Comparison of ENCODE assay signal across 20 cellular contexts in the genomic region with DNA sequence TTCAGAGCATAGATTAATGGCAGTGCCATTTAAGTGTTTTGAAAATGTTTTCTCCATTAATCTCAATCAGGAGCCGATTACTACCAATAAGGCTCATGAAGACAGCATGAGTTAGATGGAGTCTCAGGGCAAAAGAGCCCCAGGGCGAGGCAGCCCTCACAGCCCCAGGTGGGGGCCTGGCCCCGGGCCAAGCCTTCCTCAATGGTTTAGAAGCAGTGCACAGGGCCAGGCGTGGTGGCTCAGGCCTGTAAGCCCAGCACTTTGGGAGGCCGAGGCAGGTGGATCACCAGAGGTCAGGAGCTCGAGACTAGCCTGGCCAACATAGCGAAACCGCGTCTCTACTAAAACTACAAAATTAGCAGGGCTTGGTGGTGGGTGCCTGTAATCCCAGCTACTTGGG.
DNase-seq lines count a peak whose midpoint lies in the region; ATAC-seq, FAIRE-seq and TF ChIP-seq lines count a peak whose summit lies in the region.
"Had no signal": no experiment of that assay in that cellular context is flagged by ENCODE, and none has a peak within 500 bp of the region (broad histone marks: within the 10 kb centered on the region; RNA-seq: fewer than 3 reads in every experiment).

No MANE protein-coding gene starts in this region.

- FAIRE-seq in HTR-8/SVneo (lab: Jason Lieb, UNC), result no peak
- FAIRE-seq: D721Med had no signal

- TF ChIP-seq CTCF in WTC11 (IDR thresholded peaks at IDR 0.05) (no peak), ovary (IDR thresholded peaks at IDR 0.05) (no peak), BE2C (IDR thresholded peaks at IDR 0.05; ENCODE audit: low read depth, low read length) (no peak)

- H3K4me3 ChIP-seq in right cardiac atrium (ENCODE audit: low read length) (no peak overlapping the region), ovary (no peak overlapping the region), aorta (ENCODE audit: low read length in 2 of 2) (no peak overlapping the region), BE2C (ENCODE audit: low read depth, low read length) (no peak overlapping the region)
- H3K4me3 ChIP-seq: GM23248, MG63, PC-9 had no signal

- H3K9me3 Mint-ChIP-seq in WTC11, result peaks cover 21% of the 10 kb centered on the region

- peak; percentile 17 for DNase-seq in left cardiac atrium
- DNase-seq in right cardiac atrium, result no peak
- DNase-seq in WTC11 (ENCODE audit: low spot score), result peak; percentile 3
- peak in 3 of 5 donors; percentile 10 to 28 (median 14) for DNase-seq in ovary
- DNase-seq in aorta, result peak; percentile 28 to 70
- no peak for DNase-seq in NCI-H2171 (lab: John Stamatoyannopoulos, UW)
- DNase-seq in HTR-8/SVneo (ENCODE audit: insufficient read length, low spot score), result no peak
- DNase-seq in BE2C, result no peak
- DNase-seq: CD4-positive, alpha-beta memory T cell; DMS79 treated with DMSO at 0.1 percent for 48 hours; GDM1; GM23248; MG63; NCI-H1105; NCI-H2029 treated with DMSO at 0.1 percent for 48 hours; PC-9; Right ventricle myocardium superior; SK-N-SH had no signal

- H3K27ac Mint-ChIP-seq in WTC11, result no peak overlapping the region
- H3K27ac Mint-ChIP-seq: CD4-positive, alpha-beta memory T cell had no signal

- H3K36me3 ChIP-seq in ovary (no peaks in the 10 kb centered on the region), aorta (ENCODE audit: control insufficient read depth in 1 of 2, insufficient read depth in 2 of 2, low read length in 1 of 2) (no peaks in the 10 kb centered on the region), BE2C (no peaks in the 10 kb centered on the region)
- H3K36me3 ChIP-seq: MG63 had no signal

- POLR2A ChIA-PET in WTC11 (lab: Charles Lee), result no interaction called here

- peaks cover 3% of the 10 kb centered on the region; the same call in 1 of the 2 replicates for H3K4me1 Mint-ChIP-seq in WTC11
- H3K4me1 Mint-ChIP-seq: CD4-positive, alpha-beta memory T cell had no signal

- no peaks in the 10 kb centered on the region for H3K4me1 ChIP-seq in right cardiac atrium (ENCODE audit: control insufficient read depth, insufficient read depth, low read length)
- H3K4me1 ChIP-seq in ovary (ENCODE audit: insufficient read depth), result no peaks in the 10 kb centered on the region
- no peaks in the 10 kb centered on the region for H3K4me1 ChIP-seq in aorta (ENCODE audit: control insufficient read depth in 1 of 2, insufficient read depth in 2 of 2, low read length in 2 of 2)
- no peaks in the 10 kb centered on the region for H3K4me1 ChIP-seq in BE2C

- no peak overlapping the region for H3K4me3 Mint-ChIP-seq in WTC11
- H3K4me3 Mint-ChIP-seq: CD4-positive, alpha-beta memory T cell had no signal

- H3K27me3 ChIP-seq in right cardiac atrium (ENCODE audit: control insufficient read depth, insufficient read depth) (no peaks in the 10 kb centered on the region), ovary (no peaks in the 10 kb centered on the region), aorta (ENCODE audit: control insufficient read depth in 1 of 2, insufficient read depth in 2 of 2, low read length in 1 of 2) (no peaks in the 10 kb centered on the region), BE2C (no peaks in the 10 kb centered on the region)
- H3K27me3 ChIP-seq: MG63 had no signal

- TF ChIP-seq EP300 in ovary (IDR thresholded peaks at IDR 0.05), result no peak

- H3K27ac ChIP-seq in right cardiac atrium (ENCODE audit: low read length) (no peak overlapping the region), ovary (no peak overlapping the region), aorta (ENCODE audit: low read depth in 1 of 2, low read length in 2 of 2) (no peak overlapping the region)
- H3K27ac ChIP-seq: GM23248, HL-60, PC-9 had no signal

- ATAC-seq in left cardiac atrium (no peak), right cardiac atrium (no peak), WTC11 (no peak), aorta (ENCODE audit: low FRiP score) (no peak)

- H3K9me3 ChIP-seq in right cardiac atrium (ENCODE audit: control insufficient read depth, low read length) (no peaks in the 10 kb centered on the region), ovary (no peaks in the 10 kb centered on the region), aorta (ENCODE audit: control insufficient read depth, low read length) (no peaks in the 10 kb centered on the region), BE2C (no peaks in the 10 kb centered on the region)
- H3K9me3 ChIP-seq: MG63, SK-N-SH had no signal

- intact Hi-C loops in left cardiac atrium (cut with DNase I), result no loop called here
- intact Hi-C loops in right cardiac atrium (cut with DNase I), result no loop called here
- intact Hi-C loops in ovary (cut with DNase I), result no loop called here
- intact Hi-C loops in aorta (cut with DNase I), result no loop called here

- peaks cover 2% of the 10 kb centered on the region; the same call in 1 of the 2 replicates for H3K27me3 Mint-ChIP-seq in WTC11 (ENCODE audit: low read depth)

- TF ChIP-seq POLR2A in ovary (IDR thresholded peaks at IDR 0.05), result no peak

- CTCF ChIA-PET in WTC11 (lab: Charles Lee), result no interaction called here

- 86% methylated on average over 9 of the region's 9 CpGs for WGBS in right cardiac atrium
- 82 to 96% (median 85%) methylated on average over 9 of the region's 9 CpGs for WGBS in ovary, 3 donors
- WGBS in aorta, 2 donors, result 81 to 88% methylated on average over 9 of the region's 9 CpGs

- peaks cover 17% of the 10 kb centered on the region for H3K36me3 Mint-ChIP-seq in WTC11
- H3K36me3 Mint-ChIP-seq: CD4-positive, alpha-beta memory T cell had no signal

TF ChIP-seq in WTC11, 78 proteins besides CTCF, POLR2A, EP300 and RAD21:
- TF ChIP-seq ZNF512 (CRISPR knock-in tag; IDR thresholded peaks at IDR 0.05; ENCODE audit: borderline replicate concordance) (no peak), JAZF1 (CRISPR knock-in tag; IDR thresholded peaks at IDR 0.05) (no peak)

Comparison
In these comparisons a context has a peak if more than half of its experiments do, and no peak if none do; other contexts are left out.
1. DNase-seq: peak in left cardiac atrium (single experiment), WTC11 (single experiment), ovary (3 of 5) and aorta (2 of 2); none in right cardiac atrium (0 of 3), NCI-H2171 (single experiment), HTR-8/SVneo (single experiment) and BE2C (single experiment).